In genomic region chr3:13479332-13479581, GRCh38 we compare ENCODE assay signal across 8 cellular contexts. TPM values are rescaled to one million over a fixed set of nuclear protein-coding genes. Genes with fewer than 3 reads are reported as not detected.
A peak's percentile ranks its signal among the peaks of the same experiment; 100 is the strongest.
DNase-seq lines count a peak whose midpoint lies in the region; ATAC-seq and TF ChIP-seq lines count a peak whose summit lies in the region.

No MANE protein-coding gene starts in this region.

- H3K27me3 ChIP-seq in DND-41 (ENCODE audit: insufficient read depth, low read length, poor library complexity) (no peaks in the 10 kb centered on the region), neural progenitor cell (peaks cover 14% of the 10 kb centered on the region), transverse colon (no peaks in the 10 kb centered on the region)

- no peaks in the 10 kb centered on the region for H3K9me3 Mint-ChIP-seq in neural progenitor cell

- no peak for TF ChIP-seq POLR2A in transverse colon (IDR thresholded peaks at IDR 0.05)

- H3K36me3 ChIP-seq in DND-41 (ENCODE audit: insufficient read depth, low read length), result no peaks in the 10 kb centered on the region
- no peaks in the 10 kb centered on the region for H3K36me3 ChIP-seq in neural progenitor cell
- no peaks in the 10 kb centered on the region for H3K36me3 ChIP-seq in transverse colon

- WGBS in transverse colon (ENCODE audit: low coverage in 1 of 2), 2 donors, result 2% methylated on average over 9 of the region's 13 CpGs; no CpG with 5 or more reads in 1 of the 2 donors

- intact Hi-C loops in transverse colon (cut with DNase I; ENCODE audit: low total_unique reads), result no loop called here

- peaks cover 1% of the 10 kb centered on the region for H3K36me3 Mint-ChIP-seq in neural progenitor cell

- no peak overlapping the region for H3K27ac Mint-ChIP-seq in neural progenitor cell

- peak overlapping the region; percentile 78 for H3K27ac ChIP-seq in DND-41 (ENCODE audit: low read length)
- H3K27ac ChIP-seq in neural progenitor cell, result peak overlapping the region; percentile 71
- peak overlapping the region; percentile 92 to 97 (median 96) for H3K27ac ChIP-seq in transverse colon

- H3K4me2 ChIP-seq in DND-41 (ENCODE audit: insufficient read depth, low read length) (peak overlapping the region; percentile 82), neural progenitor cell (peak overlapping the region; percentile 81)

- H3K4me3 ChIP-seq in DND-41 (ENCODE audit: low read depth in 1 of 2, low read length in 2 of 2) (peak overlapping the region; percentile 73 to 94; a peak in 3 of 4 replicates), foreskin fibroblast (ENCODE audit: low read depth in 1 of 2, low read length in 2 of 2) (peak overlapping the region; percentile 66 to 76), neural progenitor cell (peak overlapping the region; percentile 64), transverse colon (peak overlapping the region; percentile 78 to 95 (median 82))

- H3K4me3 Mint-ChIP-seq in neural progenitor cell, result peak overlapping the region; percentile 89

- ATAC-seq in DND-41 (ENCODE audit: insufficient read depth, low read depth) (peak; percentile 20), HG03354 (IDR thresholded peaks at IDR 0.05; ENCODE audit: poor library complexity, severe bottlenecking, unreplicated experiment) (peak; percentile 2)

- H3K9me3 ChIP-seq in DND-41 (ENCODE audit: insufficient read depth, low read length, severe bottlenecking) (no peaks in the 10 kb centered on the region), neural progenitor cell (ENCODE audit: low read depth) (no peaks in the 10 kb centered on the region), transverse colon (no peaks in the 10 kb centered on the region)

- H3K9ac ChIP-seq in DND-41 (ENCODE audit: low read depth, low read length) (peak overlapping the region; percentile 82), neural progenitor cell (no peak overlapping the region)

- peaks cover 20% of the 10 kb centered on the region for H3K4me1 ChIP-seq in DND-41 (ENCODE audit: insufficient read depth, low read length)
- peaks cover 15% of the 10 kb centered on the region for H3K4me1 ChIP-seq in neural progenitor cell
- peaks cover 7 to 21% (median 14%) of the 10 kb centered on the region in 4 donors for H3K4me1 ChIP-seq in transverse colon

- H2AFZ ChIP-seq in DND-41 (ENCODE audit: low read depth, low read length) (peak overlapping the region; percentile 93), neural progenitor cell (replicated peaks) (peak overlapping the region; percentile 38)

- in situ Hi-C loops in transverse colon (cut with MboI; ENCODE audit: low pct_ligation_motif_present in 1 of 4, low pct_unique_long_range_greater_than_20kb in 1 of 4, low sequenced_read_pairs in 3 of 4), result no loop called here

- peaks cover 17% of the 10 kb centered on the region for H3F3A ChIP-seq in neural progenitor cell (ENCODE audit: low read depth)

- no peak for TF ChIP-seq EP300 in transverse colon (IDR thresholded peaks at IDR 0.05; ENCODE audit: low read depth)

- TF ChIP-seq CTCF in DND-41 (IDR thresholded peaks at IDR 0.05; ENCODE audit: borderline replicate concordance, extremely low read depth, low read length, poor library complexity, severe bottlenecking) (no peak), foreskin fibroblast (IDR thresholded peaks at IDR 0.05; ENCODE audit: low read depth, low read length) (no peak), neural progenitor cell (IDR thresholded peaks at IDR 0.05) (no peak), transverse colon (IDR thresholded peaks at IDR 0.05) (no peak)

- DNase-seq in DND-41 (peak; percentile 46), activated T-cell treated with anti-CD3 and anti-CD28 coated beads for 48 hours (ENCODE audit: low read depth) (peak; percentile 43), foreskin fibroblast (peak; percentile 28 to 70), neural progenitor cell (ENCODE audit: low spot score) (peak; percentile 81), transverse colon (no peak), NCI-H1436 treated with DMSO at 0.1 percent for 48 hours (lab: John Stamatoyannopoulos, UW) (no peak)
- DNase-seq in central memory CD4-positive, alpha-beta T cell, result no peak

- no peaks in the 10 kb centered on the region for H3K79me2 ChIP-seq in DND-41 (ENCODE audit: insufficient read depth, low read length)
- H3K79me2 ChIP-seq in neural progenitor cell (ENCODE audit: low read depth), result no peaks in the 10 kb centered on the region

- H3K27me3 Mint-ChIP-seq in neural progenitor cell (ENCODE audit: insufficient read depth, low read depth), result peaks cover 12% of the 10 kb centered on the region

- H3K4me1 Mint-ChIP-seq in neural progenitor cell, result peaks cover 35% of the 10 kb centered on the region

- no peaks in the 10 kb centered on the region for H4K20me1 ChIP-seq in DND-41 (ENCODE audit: insufficient read depth, low read length)
- H4K20me1 ChIP-seq in neural progenitor cell (ENCODE audit: low read depth), result no peaks in the 10 kb centered on the region

RNA-seq across cellular contexts. Expression of gene HDAC11, which starts 0.8 kb away (rescaled TPM):
- total RNA-seq in neural progenitor cell (ENCODE audit: low replicate concordance) (4.8 and 12.6 TPM in 2 replicates), transverse colon (10 to 100 TPM; 19.8 to 44.0 (median 27.1) TPM)

RNA-seq across cellular contexts. Expression of gene NUP210, which starts 59.1 kb away (rescaled TPM):
- 37.1 and 78.9 TPM in 2 replicates for total RNA-seq in neural progenitor cell (ENCODE audit: low replicate concordance)
- total RNA-seq in transverse colon, result 100 to 1,000 TPM in 1 of 4 donors, 10 to 100 TPM in 2, 1 to 10 TPM in 1; 6.0 to 202 (median 14.6) TPM

Comparison
In these comparisons a context has a peak if more than half of its experiments do, and no peak if none do; other contexts are left out.
1. DNase-seq: peak in DND-41 (single experiment), activated T-cell treated with anti-CD3 and anti-CD28 coated beads for 48 hours (single experiment), foreskin fibroblast (2 of 2) and neural progenitor cell (single experiment); none in transverse colon (single experiment), NCI-H1436 treated with DMSO at 0.1 percent for 48 hours (single experiment) and central memory CD4-positive, alpha-beta T cell (single experiment).
2. Peak in every context shown above with its lines, with median percentiles within 50 percentile points of each other: H3K27ac ChIP-seq and H3K4me3 ChIP-seq.